In genomic region chr3:54079314-54079713, GRCh38 we compare ENCODE assay signal across 26 cellular contexts. TPM values are rescaled to one million over a fixed set of nuclear protein-coding genes. Genes with fewer than 3 reads are reported as not detected.
"Had no signal": no experiment of that assay in that cellular context is flagged by ENCODE, and none has a peak within 500 bp of the region (broad histone marks: within the 10 kb centered on the region; RNA-seq: fewer than 3 reads in every experiment).

No MANE protein-coding gene starts in this region.

- H3K27ac ChIP-seq: brain microvascular endothelial cell, cardiac muscle cell had no signal

- ATAC-seq: activated T-cell treated with anti-CD3 and anti-CD28 coated beads, Interleukin-2, amount 50 U/mL, for 4 hours; activated T-helper 17 cell treated with anti-CD3 and anti-CD28 coated beads, Interleukin-2, amount 50 U/mL, for 72 hours; T-cell had no signal

- DNase-seq: activated CD4-positive, alpha-beta memory T cell treated with anti-CD3 and anti-CD28 coated beads for 36 hours; activated CD4-positive, alpha-beta T cell treated with anti-CD3 and anti-CD28 coated beads, Interleukin-2, amount 10 ng/mL, durations not matched to agents 7 days and 5 days; activated CD4-positive, CD25-positive, alpha-beta regulatory T cell; activated CD8-positive, alpha-beta memory T cell treated with anti-CD3 and anti-CD28 coated beads for 24 hours; activated gamma-delta T cell treated with Interleukin-2 at 50 U/mL for 16 hours; activated naive CD4-positive, alpha-beta T cell treated with anti-CD3 and anti-CD28 coated beads, Interleukin-2, amount 10 ng/mL, durations not matched to agents 7 days and 5 days; activated naive CD8-positive, alpha-beta T cell treated with anti-CD3 and anti-CD28 coated beads for 36 hours; activated T-cell treated with anti-CD3 and anti-CD28 coated beads, Interleukin-2, amount 50 U/mL, for 4 hours; brain microvascular endothelial cell; Karpas-422; MM.1S; NCI-H1105; NCI-H1436; NCI-H1694 treated with DMSO at 0.1 percent for 48 hours; NCI-H2029 treated with DMSO at 0.1 percent for 48 hours; NCI-H345; NCI-H510A; NCI-H526 treated with DMSO at 0.1 percent for 48 hours; NCI-H82; SIG-M5; T-cell; T-helper 2 cell; T1000 had no signal

- H3K9me3 Mint-ChIP-seq: activated CD4-positive, alpha-beta memory T cell treated with anti-CD3 and anti-CD28 coated beads for 36 hours; activated CD4-positive, alpha-beta T cell treated with anti-CD3 and anti-CD28 coated beads, Interleukin-2, amount 10 ng/mL, durations not matched to agents 7 days and 5 days; activated naive CD4-positive, alpha-beta T cell treated with anti-CD3 and anti-CD28 coated beads, Interleukin-2, amount 10 ng/mL, durations not matched to agents 7 days and 5 days; activated naive CD8-positive, alpha-beta T cell treated with anti-CD3 and anti-CD28 coated beads for 36 hours; activated T-cell treated with anti-CD3 and anti-CD28 coated beads, Interleukin-2, amount 50 U/mL, for 4 hours; activated T-helper 17 cell treated with anti-CD3 and anti-CD28 coated beads, Interleukin-2, amount 50 U/mL, for 72 hours; T-cell had no signal

- H3K4me3 Mint-ChIP-seq: activated CD4-positive, alpha-beta memory T cell treated with anti-CD3 and anti-CD28 coated beads for 36 hours; activated CD4-positive, alpha-beta T cell treated with anti-CD3 and anti-CD28 coated beads, Interleukin-2, amount 10 ng/mL, durations not matched to agents 7 days and 5 days; activated naive CD4-positive, alpha-beta T cell treated with anti-CD3 and anti-CD28 coated beads, Interleukin-2, amount 10 ng/mL, durations not matched to agents 7 days and 5 days; activated naive CD8-positive, alpha-beta T cell treated with anti-CD3 and anti-CD28 coated beads for 36 hours; activated T-cell treated with anti-CD3 and anti-CD28 coated beads, Interleukin-2, amount 50 U/mL, for 4 hours; activated T-helper 17 cell treated with anti-CD3 and anti-CD28 coated beads, Interleukin-2, amount 50 U/mL, for 72 hours; T-cell had no signal

- H3K4me3 ChIP-seq: cardiac muscle cell had no signal

- H3K36me3 Mint-ChIP-seq: activated CD4-positive, alpha-beta memory T cell treated with anti-CD3 and anti-CD28 coated beads for 36 hours; activated naive CD4-positive, alpha-beta T cell treated with anti-CD3 and anti-CD28 coated beads, Interleukin-2, amount 10 ng/mL, durations not matched to agents 7 days and 5 days; activated naive CD8-positive, alpha-beta T cell treated with anti-CD3 and anti-CD28 coated beads for 36 hours; T-cell had no signal

- H3K4me1 Mint-ChIP-seq: activated CD4-positive, alpha-beta T cell treated with anti-CD3 and anti-CD28 coated beads, Interleukin-2, amount 10 ng/mL, durations not matched to agents 7 days and 5 days; activated naive CD4-positive, alpha-beta T cell treated with anti-CD3 and anti-CD28 coated beads, Interleukin-2, amount 10 ng/mL, durations not matched to agents 7 days and 5 days; activated naive CD8-positive, alpha-beta T cell treated with anti-CD3 and anti-CD28 coated beads for 36 hours; activated T-helper 17 cell treated with anti-CD3 and anti-CD28 coated beads, Interleukin-2, amount 50 U/mL, for 72 hours; T-cell had no signal

- H3K27me3 ChIP-seq: brain microvascular endothelial cell had no signal

- H3K27ac Mint-ChIP-seq: activated CD4-positive, alpha-beta memory T cell treated with anti-CD3 and anti-CD28 coated beads for 36 hours; activated CD4-positive, alpha-beta T cell treated with anti-CD3 and anti-CD28 coated beads, Interleukin-2, amount 10 ng/mL, durations not matched to agents 7 days and 5 days; activated naive CD4-positive, alpha-beta T cell treated with anti-CD3 and anti-CD28 coated beads, Interleukin-2, amount 10 ng/mL, durations not matched to agents 7 days and 5 days; activated naive CD8-positive, alpha-beta T cell treated with anti-CD3 and anti-CD28 coated beads for 36 hours; activated T-helper 17 cell treated with anti-CD3 and anti-CD28 coated beads, Interleukin-2, amount 50 U/mL, for 72 hours; T-cell had no signal

- H3K27me3 Mint-ChIP-seq: activated naive CD4-positive, alpha-beta T cell treated with anti-CD3 and anti-CD28 coated beads, Interleukin-2, amount 10 ng/mL, durations not matched to agents 7 days and 5 days had no signal

- H3K36me3 ChIP-seq: brain microvascular endothelial cell, cardiac muscle cell had no signal

RNA-seq across cellular contexts. Expression of gene CACNA2D3, which starts 43.0 kb away (rescaled TPM):
- total RNA-seq: activated CD4-positive, alpha-beta memory T cell treated with anti-CD3 and anti-CD28 coated beads for 36 hours; activated CD4-positive, alpha-beta T cell treated with anti-CD3 and anti-CD28 coated beads, Interleukin-2, amount 10 ng/mL, durations not matched to agents 7 days and 5 days; activated naive CD8-positive, alpha-beta T cell treated with anti-CD3 and anti-CD28 coated beads for 36 hours; activated T-cell treated with anti-CD3 and anti-CD28 coated beads, Interleukin-2, amount 50 U/mL, for 4 hours; activated T-helper 17 cell treated with anti-CD3 and anti-CD28 coated beads, Interleukin-2, amount 50 U/mL, for 72 hours; OCI-LY7; T-cell had no signal
